ENCODE assay signal across 20 cellular contexts in genomic region chr6:153568601-153569000, GRCh38.
DNase-seq lines count a peak whose midpoint lies in the region; ATAC-seq lines count a peak whose summit lies in the region.
"Had no signal": no experiment of that assay in that cellular context is flagged by ENCODE, and none has a peak within 500 bp of the region (broad histone marks: within the 10 kb centered on the region; RNA-seq: fewer than 3 reads in every experiment).

No MANE protein-coding gene starts in this region.

- H4K8ac ChIP-seq in mesenchymal stem cell (ENCODE audit: low read length), result no peak overlapping the region

- H3K9me3 ChIP-seq in mesenchymal stem cell (ENCODE audit: control insufficient read depth, low read length), result no peaks in the 10 kb centered on the region
- H3K9me3 ChIP-seq: upper lobe of left lung had no signal

- H2BK12ac ChIP-seq in mesenchymal stem cell (ENCODE audit: low read length in 2 of 2), result no peak overlapping the region

- H3K9ac ChIP-seq in mesenchymal stem cell (ENCODE audit: low read length), result peak overlapping the region; percentile 76

- H3K18ac ChIP-seq in mesenchymal stem cell (ENCODE audit: low read depth in 1 of 2, low read length in 2 of 2), result no peak overlapping the region

- H3K27ac ChIP-seq in mesenchymal stem cell (ENCODE audit: low read length, poor library complexity, severe bottlenecking), result no peak overlapping the region
- H3K27ac ChIP-seq: upper lobe of left lung had no signal

- H3K23ac ChIP-seq in mesenchymal stem cell (ENCODE audit: low read length in 2 of 2), result no peak overlapping the region

- DNase-seq in AG08396 (ENCODE audit: low spot score), result peak; percentile 1
- DNase-seq in RKO (ENCODE audit: low spot score), result peak; percentile 28
- peak; percentile 61 for DNase-seq in dedifferentiated amniotic fluid mesenchymal stem cell (ENCODE audit: extremely low spot score)
- peak; percentile 33 for DNase-seq in mesenchymal stem cell
- DNase-seq in posterior cingulate gyrus, result no peak
- no peak for DNase-seq in nucleus accumbens (lab: John Stamatoyannopoulos, UW)
- no peak for DNase-seq in globus pallidus (ENCODE audit: low spot score)
- DNase-seq: ACHN; activated CD4-positive, CD25-positive, alpha-beta regulatory T cell; activated CD8-positive, alpha-beta T cell treated with anti-CD3 and anti-CD28 coated beads, Interleukin-2, amount 10 ng/mL, durations not matched to agents 7 days and 5 days; cerebellar nuclear complex; DND-41; endodermal cell; naive B cell; NCI-H1694 treated with DMSO at 0.1 percent for 48 hours; SHP77; stimulated activated naive CD8-positive, alpha-beta T cell treated with anti-CD3 and anti-CD28 coated beads, Interleukin-15, Interleukin-2, amounts not matched to agents 100 U/mL and 50 U/mL, for 24 hours; upper lobe of left lung had no signal

- intact Hi-C loops in posterior cingulate gyrus (cut with DNase I), result no loop called here

- H3K79me1 ChIP-seq in mesenchymal stem cell (replicated peaks; ENCODE audit: low read length, poor library complexity, severe bottlenecking), result no peaks in the 10 kb centered on the region

- H3K36me3 ChIP-seq in mesenchymal stem cell (ENCODE audit: control insufficient read depth in 1 of 2, insufficient read depth in 2 of 2, low read depth in 1 of 2, low read length in 2 of 2), result no peaks in the 10 kb centered on the region
- H3K36me3 ChIP-seq: upper lobe of left lung had no signal

- no peak overlapping the region for H3K4ac ChIP-seq in mesenchymal stem cell (ENCODE audit: low read depth in 1 of 2, low read length in 2 of 2)

- H2AK5ac ChIP-seq in mesenchymal stem cell (ENCODE audit: low read length, severe bottlenecking), result no peak overlapping the region

- WGBS in mesenchymal stem cell, result no CpG with 5 or more reads among the region's 1 CpG

- H4K91ac ChIP-seq in mesenchymal stem cell (ENCODE audit: low read length), result no peak overlapping the region

- no peak overlapping the region for H3K14ac ChIP-seq in mesenchymal stem cell (ENCODE audit: low read length in 2 of 2)

- peak overlapping the region in 1 of 2 experiments; percentile 66 for H3K4me3 ChIP-seq in mesenchymal stem cell (ENCODE audit: insufficient read depth in 1 of 2, low read depth in 1 of 2, low read length in 2 of 2)
- H3K4me3 ChIP-seq: upper lobe of left lung had no signal

- H2BK15ac ChIP-seq in mesenchymal stem cell (ENCODE audit: low read depth, poor library complexity, severe bottlenecking), result no peak overlapping the region

- no peak overlapping the region for H2BK120ac ChIP-seq in mesenchymal stem cell (ENCODE audit: low read depth, low read length)

- no peaks in the 10 kb centered on the region for H3K4me1 ChIP-seq in mesenchymal stem cell (ENCODE audit: control insufficient read depth, insufficient read depth, low read depth, low read length)
- H3K4me1 ChIP-seq: upper lobe of left lung had no signal

- no peak overlapping the region for H2AFZ ChIP-seq in mesenchymal stem cell (ENCODE audit: low read depth, low read length)

- H3K4me2 ChIP-seq in mesenchymal stem cell (ENCODE audit: low read length, poor library complexity, severe bottlenecking), result no peak overlapping the region

- ATAC-seq in GM21515 (IDR thresholded peaks at IDR 0.05; ENCODE audit: unreplicated experiment), result no peak
- ATAC-seq: activated CD8-positive, alpha-beta T cell treated with anti-CD3 and anti-CD28 coated beads, Interleukin-2, amount 10 ng/mL, durations not matched to agents 7 days and 5 days; HepG2; stimulated activated naive CD8-positive, alpha-beta T cell treated with anti-CD3 and anti-CD28 coated beads, Interleukin-15, Interleukin-2, amounts not matched to agents 100 U/mL and 50 U/mL, for 24 hours had no signal

- H3K27me3 ChIP-seq in mesenchymal stem cell (ENCODE audit: control insufficient read depth in 1 of 2, insufficient read depth in 1 of 2, low read length in 2 of 2), result no peaks in the 10 kb centered on the region
- H3K27me3 ChIP-seq: upper lobe of left lung had no signal

- no peak overlapping the region for H2BK5ac ChIP-seq in mesenchymal stem cell (ENCODE audit: low read depth, low read length, poor library complexity, severe bottlenecking)

Comparison
In these comparisons a context has a peak if more than half of its experiments do, and no peak if none do; other contexts are left out.
1. DNase-seq: peak in AG08396 (single experiment), RKO (single experiment), dedifferentiated amniotic fluid mesenchymal stem cell (single experiment) and mesenchymal stem cell (single experiment); none in posterior cingulate gyrus (0 of 10), nucleus accumbens (0 of 56) and globus pallidus (single experiment).